In the genomic region with DNA sequence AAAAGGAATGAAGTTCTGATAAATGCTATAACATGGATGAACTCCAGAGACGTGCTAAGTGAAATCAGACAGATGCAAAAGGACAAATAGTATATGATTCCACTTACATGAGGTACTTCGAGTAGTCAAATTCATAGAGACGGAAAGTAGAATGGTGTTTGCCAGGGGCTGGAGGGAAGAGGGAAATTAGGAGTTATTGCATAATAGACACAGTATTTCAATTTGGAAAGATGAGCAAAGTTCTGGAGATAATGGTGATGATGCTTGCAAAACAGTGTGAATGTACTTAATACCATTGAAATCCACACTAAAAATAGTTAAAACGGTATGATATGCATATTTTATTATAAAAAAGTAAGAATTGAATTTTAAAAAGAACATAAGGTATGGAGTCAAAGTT, we compare ENCODE assay signal across 32 cellular contexts.
"Had no signal": no experiment of that assay in that cellular context is flagged by ENCODE, and none has a peak within 500 bp of the region (broad histone marks: within the 10 kb centered on the region; RNA-seq: fewer than 3 reads in every experiment).

No MANE protein-coding gene starts in this region.

- H3K27me3 Mint-ChIP-seq: progenitor cell of endocrine pancreas; stimulated activated naive CD8-positive, alpha-beta T cell treated with anti-CD3 and anti-CD28 coated beads, Interleukin-15, amount 100 ng/mL, for 72 hours; type B pancreatic cell had no signal

- H2AFZ ChIP-seq: parathyroid adenoma had no signal

- H3K4me1 Mint-ChIP-seq: nephron progenitor cell; neural crest cell; stimulated activated memory B cell treated with anti-CD40 and anti-IgM and Interleukin-4, amounts not matched to agents 10 μg/mL and 1 μg/mL and 100 μg/mL, for 72 hours; stimulated activated naive CD8-positive, alpha-beta T cell treated with anti-CD3 and anti-CD28 coated beads, Interleukin-15, amount 100 ng/mL, for 72 hours had no signal

- H3K79me2 ChIP-seq: parathyroid adenoma had no signal

- H3K36me3 ChIP-seq: ovary, spleen, suprapubic skin, tibial artery, transverse colon, upper lobe of right lung, uterus had no signal

- H3K27ac Mint-ChIP-seq: naive thymus-derived CD8-positive, alpha-beta T cell; natural killer cell treated with Interleukin-12 subunit alpha and Interleukin-12 subunit beta and Interleukin-15 and Interleukin-18, amount 100 ng/mL, for 72 hours; nephron progenitor cell; progenitor cell of endocrine pancreas; stimulated activated memory B cell treated with anti-CD40 and anti-IgM and Interleukin-4, amounts not matched to agents 10 μg/mL and 1 μg/mL and 100 μg/mL, for 72 hours; stimulated activated naive CD8-positive, alpha-beta T cell treated with anti-CD3 and anti-CD28 coated beads, Interleukin-15, amount 100 ng/mL, for 72 hours; type B pancreatic cell had no signal

- H3K4me3 ChIP-seq: ovary, psoas muscle, skin epidermis, smooth muscle cell, spleen, suprapubic skin, testis, tibial artery, transverse colon, upper lobe of right lung, uterus had no signal

- H3K9ac ChIP-seq: parathyroid adenoma had no signal

- H3K27ac ChIP-seq: ovary, parathyroid adenoma, psoas muscle, skin epidermis, suprapubic skin, testis, tibial artery, transverse colon, upper lobe of right lung, uterus had no signal

- H3K27me3 ChIP-seq: ovary, spleen, suprapubic skin, testis, tibial artery, transverse colon, upper lobe of right lung, uterus had no signal

- H3K4me3 Mint-ChIP-seq: naive thymus-derived CD8-positive, alpha-beta T cell; natural killer cell treated with Interleukin-12 subunit alpha and Interleukin-12 subunit beta and Interleukin-15 and Interleukin-18, amount 100 ng/mL, for 72 hours; nephron progenitor cell; neural crest cell; stimulated activated memory B cell treated with anti-CD40 and anti-IgM and Interleukin-4, amounts not matched to agents 10 μg/mL and 1 μg/mL and 100 μg/mL, for 72 hours; stimulated activated naive CD8-positive, alpha-beta T cell treated with anti-CD3 and anti-CD28 coated beads, Interleukin-15, amount 100 ng/mL, for 72 hours; type B pancreatic cell had no signal

- ATAC-seq: naive thymus-derived CD8-positive, alpha-beta T cell; natural killer cell treated with Interleukin-12 subunit alpha and Interleukin-12 subunit beta and Interleukin-15 and Interleukin-18, amount 100 ng/mL, for 72 hours; psoas muscle; right cardiac atrium; sciatic nerve; stimulated activated memory B cell treated with anti-CD40 and anti-IgM and Interleukin-4, amounts not matched to agents 10 μg/mL and 1 μg/mL and 100 μg/mL, for 72 hours; stimulated activated naive CD8-positive, alpha-beta T cell treated with anti-CD3 and anti-CD28 coated beads, Interleukin-15, amount 100 ng/mL, for 72 hours; stimulated activated naive CD8-positive, alpha-beta T cell treated with anti-CD3 and anti-CD28 coated beads, Interleukin-15, Interleukin-2, amounts not matched to agents 100 U/mL and 50 U/mL, for 24 hours; upper lobe of right lung had no signal

- H3K4me2 ChIP-seq: smooth muscle cell had no signal

- H3K4me1 ChIP-seq: psoas muscle, suprapubic skin, testis, upper lobe of right lung, uterus had no signal

- H3K36me3 Mint-ChIP-seq: natural killer cell treated with Interleukin-12 subunit alpha and Interleukin-12 subunit beta and Interleukin-15 and Interleukin-18, amount 100 ng/mL, for 72 hours; type B pancreatic cell had no signal

- H3K9me3 ChIP-seq: ovary, psoas muscle, suprapubic skin, testis, tibial artery, transverse colon, upper lobe of right lung, uterus had no signal

- DNase-seq: naive thymus-derived CD8-positive, alpha-beta T cell; nephron progenitor cell; occipital lobe; ovary; posterior cingulate gyrus; psoas muscle; right cardiac atrium; spleen; stimulated activated CD4-positive, alpha-beta T cell treated with anti-CD3 and anti-CD28 coated beads, Interleukin-12 subunit alpha, Interleukin-12 subunit beta, amount 100 ng/mL, for 4 hours; stimulated activated CD4-positive, alpha-beta T cell treated with anti-CD3 and anti-CD28 coated beads, Interleukin-1b, Interleukin-23, amount 100 ng/mL, for 48 hours; stimulated activated CD4-positive, alpha-beta T cell treated with anti-CD3 and anti-CD28 coated beads, Interleukin-4, amount 100 ng/mL, for 1 hour; stimulated activated CD4-positive, alpha-beta T cell treated with anti-CD3 and anti-CD28 coated beads, Interleukin-4, amount 100 ng/mL, for 4 hours; stimulated activated CD8-positive, alpha-beta memory T cell treated with anti-CD3 and anti-CD28 coated beads, Interleukin-4, amount 100 ng/mL, for 48 hours; stimulated activated naive CD4-positive, alpha-beta T cell; stimulated activated naive CD8-positive, alpha-beta T cell treated with anti-CD3 and anti-CD28 coated beads, Interleukin-15, amount 100 ng/mL, for 72 hours; stimulated activated naive CD8-positive, alpha-beta T cell treated with anti-CD3 and anti-CD28 coated beads, Interleukin-15, Interleukin-2, amounts not matched to agents 100 U/mL and 50 U/mL, for 24 hours; substantia nigra; testis; tibial artery; transverse colon; upper lobe of right lung; uterus had no signal
